9 cellular contexts compared by ENCODE assay signal in genomic region chr12:95182868-95183415, GRCh38. TPM values are rescaled to one million over a fixed set of nuclear protein-coding genes. Genes with fewer than 3 reads are reported as not detected.
DNase-seq lines count a peak whose midpoint lies in the region; ATAC-seq and TF ChIP-seq lines count a peak whose summit lies in the region.
"Had no signal": no experiment of that assay in that cellular context is flagged by ENCODE, and none has a peak within 500 bp of the region (broad histone marks: within the 10 kb centered on the region; RNA-seq: fewer than 3 reads in every experiment).

No MANE protein-coding gene starts in this region.

- DNase-seq in heart left ventricle: no peak
- no peak for DNase-seq in left ventricle myocardium inferior
- DNase-seq in M059J (ENCODE audit: low read depth): peak; percentile 91
- peak; percentile 81 for DNase-seq in epithelial cell of esophagus (ENCODE audit: low read depth)
- peak; percentile 15 for DNase-seq in stimulated activated naive CD8-positive, alpha-beta T cell treated with anti-CD3 and anti-CD28 coated beads, Interleukin-15, Interleukin-2, amounts not matched to agents 100 U/mL and 50 U/mL, for 24 hours
- no peak for DNase-seq in GM19240 (ENCODE audit: insufficient read length, low spot score)
- no peak for DNase-seq in activated CD4-positive, alpha-beta T cell treated with anti-CD3 and anti-CD28 coated beads, Interleukin-2, amount 10 ng/mL, durations not matched to agents 24 days and 14 days
- DNase-seq in T-helper 17 cell: no peak
- DNase-seq: Calu3 had no signal

- H3K36me3 ChIP-seq in heart left ventricle (no peaks in the 10 kb centered on the region), left ventricle myocardium inferior (no peaks in the 10 kb centered on the region)

- intact Hi-C loops in heart left ventricle (cut with DNase I) (no loop called here), left ventricle myocardium inferior (cut with micrococcal nuclease) (no loop called here)
- intact Hi-C loops in activated CD4-positive, alpha-beta T cell treated with anti-CD3 and anti-CD28 coated beads, Interleukin-2, amount 10 ng/mL, durations not matched to agents 24 days and 14 days (cut with micrococcal nuclease): no loop called here

- no peaks in the 10 kb centered on the region for H3K27me3 ChIP-seq in heart left ventricle
- H3K27me3 ChIP-seq in left ventricle myocardium inferior (ENCODE audit: low read depth): no peaks in the 10 kb centered on the region

- H3K9me3 ChIP-seq in heart left ventricle (no peaks in the 10 kb centered on the region), left ventricle myocardium inferior (replicated peaks) (no peaks in the 10 kb centered on the region), T-helper 17 cell (ENCODE audit: control insufficient read depth, low read length, poor library complexity, severe bottlenecking) (no peaks in the 10 kb centered on the region)

- no peak for TF ChIP-seq POLR2A in heart left ventricle (IDR thresholded peaks at IDR 0.05)

- peak in 3 of 4 donors; percentile 37 to 73 (median 52) for ATAC-seq in heart left ventricle
- ATAC-seq in stimulated activated naive CD8-positive, alpha-beta T cell treated with anti-CD3 and anti-CD28 coated beads, Interleukin-15, Interleukin-2, amounts not matched to agents 100 U/mL and 50 U/mL, for 24 hours: peak; percentile 78
- ATAC-seq in T-helper 17 cell: no peak

- WGBS in heart left ventricle, 4 donors: 67 to 75% (median 70%) methylated on average over 5 of the region's 5 CpGs

- no peak overlapping the region for H3K27ac Mint-ChIP-seq in activated CD4-positive, alpha-beta T cell treated with anti-CD3 and anti-CD28 coated beads, Interleukin-2, amount 10 ng/mL, durations not matched to agents 24 days and 14 days
- H3K27ac Mint-ChIP-seq in T-helper 17 cell: no peak overlapping the region

- H3K4me1 ChIP-seq in heart left ventricle: peaks cover 0 to 19% (median 0%) of the 10 kb centered on the region in 12 donors
- H3K4me1 ChIP-seq in left ventricle myocardium inferior: peaks cover 11% of the 10 kb centered on the region

- H3K4me3 ChIP-seq in heart left ventricle: no peak overlapping the region
- no peak overlapping the region for H3K4me3 ChIP-seq in left ventricle myocardium inferior
- H3K4me3 ChIP-seq in epithelial cell of esophagus (ENCODE audit: low read length): no peak overlapping the region

- H3K36me3 Mint-ChIP-seq in activated CD4-positive, alpha-beta T cell treated with anti-CD3 and anti-CD28 coated beads, Interleukin-2, amount 10 ng/mL, durations not matched to agents 24 days and 14 days (ENCODE audit: low read depth): no peaks in the 10 kb centered on the region
- no peaks in the 10 kb centered on the region for H3K36me3 Mint-ChIP-seq in T-helper 17 cell (ENCODE audit: low read depth)

- H3K27ac ChIP-seq in heart left ventricle (peak overlapping the region in 2 of 12 donors; percentile 7 to 13), left ventricle myocardium inferior (replicated peaks) (no peak overlapping the region)

- H3K4me3 Mint-ChIP-seq in activated CD4-positive, alpha-beta T cell treated with anti-CD3 and anti-CD28 coated beads, Interleukin-2, amount 10 ng/mL, durations not matched to agents 24 days and 14 days: no peak overlapping the region
- no peak overlapping the region for H3K4me3 Mint-ChIP-seq in T-helper 17 cell

- TF ChIP-seq CTCF in heart left ventricle (IDR thresholded peaks at IDR 0.05) (no peak), left ventricle myocardium inferior (IDR thresholded peaks at IDR 0.05; ENCODE audit: borderline replicate concordance) (no peak), epithelial cell of esophagus (IDR thresholded peaks at IDR 0.05; ENCODE audit: insufficient read depth, low read depth, low read length, missing control alignments) (no peak)

- H3K4me1 Mint-ChIP-seq in activated CD4-positive, alpha-beta T cell treated with anti-CD3 and anti-CD28 coated beads, Interleukin-2, amount 10 ng/mL, durations not matched to agents 24 days and 14 days: peaks cover 2% of the 10 kb centered on the region
- H3K4me1 Mint-ChIP-seq in T-helper 17 cell: no peaks in the 10 kb centered on the region

- no peaks in the 10 kb centered on the region for H3K9me3 Mint-ChIP-seq in activated CD4-positive, alpha-beta T cell treated with anti-CD3 and anti-CD28 coated beads, Interleukin-2, amount 10 ng/mL, durations not matched to agents 24 days and 14 days

- peaks cover 3% of the 10 kb centered on the region for H3K27me3 Mint-ChIP-seq in activated CD4-positive, alpha-beta T cell treated with anti-CD3 and anti-CD28 coated beads, Interleukin-2, amount 10 ng/mL, durations not matched to agents 24 days and 14 days
- no peaks in the 10 kb centered on the region for H3K27me3 Mint-ChIP-seq in T-helper 17 cell

RNA-seq across cellular contexts. Expression of gene FGD6, which starts 34.3 kb away (rescaled TPM):
- total RNA-seq in heart left ventricle (10 to 100 TPM; 11.9 to 29.1 (median 19.5) TPM), left ventricle myocardium inferior (26.3 TPM), T-helper 17 cell (1 to 10 TPM; 1.2 to 1.3 TPM)
- 1 to 10 TPM; 2.8 to 2.9 TPM for polyA plus RNA-seq in heart left ventricle
- 5.4 and 7.5 TPM in 2 replicates for total RNA-seq in M059J (2014; rRNA removed; shearing (Covaris generic))
- 0.45 and 0.70 TPM in 2 replicates for total RNA-seq in activated CD4-positive, alpha-beta T cell treated with anti-CD3 and anti-CD28 coated beads, Interleukin-2, amount 10 ng/mL, durations not matched to agents 24 days and 14 days

RNA-seq across cellular contexts. Expression of gene VEZT, which starts 34.7 kb away (rescaled TPM):
- total RNA-seq in heart left ventricle (10 to 100 TPM; 53.6 to 89.9 (median 66.2) TPM), left ventricle myocardium inferior (66.1 TPM), T-helper 17 cell (10 to 100 TPM; 46.4 to 54.9 TPM)
- 10 to 100 TPM; 14.6 to 36.2 TPM for polyA plus RNA-seq in heart left ventricle
- total RNA-seq in M059J (2014; rRNA removed; shearing (Covaris generic)): 52.2 and 52.6 TPM in 2 replicates
- total RNA-seq in activated CD4-positive, alpha-beta T cell treated with anti-CD3 and anti-CD28 coated beads, Interleukin-2, amount 10 ng/mL, durations not matched to agents 24 days and 14 days: 57.7 and 58.8 TPM in 2 replicates

Comparison
In these comparisons a context has a peak if more than half of its experiments do, and no peak if none do; other contexts are left out.
1. DNase-seq: peak in M059J (single experiment), epithelial cell of esophagus (single experiment) and stimulated activated naive CD8-positive, alpha-beta T cell treated with anti-CD3 and anti-CD28 coated beads, Interleukin-15, Interleukin-2, amounts not matched to agents 100 U/mL and 50 U/mL, for 24 hours (single experiment); none in heart left ventricle (0 of 5), left ventricle myocardium inferior (single experiment), GM19240 (single experiment), activated CD4-positive, alpha-beta T cell treated with anti-CD3 and anti-CD28 coated beads, Interleukin-2, amount 10 ng/mL, durations not matched to agents 24 days and 14 days (single experiment) and T-helper 17 cell (0 of 3).